ENCODE assay signal across 8 cellular contexts in the genomic region with DNA sequence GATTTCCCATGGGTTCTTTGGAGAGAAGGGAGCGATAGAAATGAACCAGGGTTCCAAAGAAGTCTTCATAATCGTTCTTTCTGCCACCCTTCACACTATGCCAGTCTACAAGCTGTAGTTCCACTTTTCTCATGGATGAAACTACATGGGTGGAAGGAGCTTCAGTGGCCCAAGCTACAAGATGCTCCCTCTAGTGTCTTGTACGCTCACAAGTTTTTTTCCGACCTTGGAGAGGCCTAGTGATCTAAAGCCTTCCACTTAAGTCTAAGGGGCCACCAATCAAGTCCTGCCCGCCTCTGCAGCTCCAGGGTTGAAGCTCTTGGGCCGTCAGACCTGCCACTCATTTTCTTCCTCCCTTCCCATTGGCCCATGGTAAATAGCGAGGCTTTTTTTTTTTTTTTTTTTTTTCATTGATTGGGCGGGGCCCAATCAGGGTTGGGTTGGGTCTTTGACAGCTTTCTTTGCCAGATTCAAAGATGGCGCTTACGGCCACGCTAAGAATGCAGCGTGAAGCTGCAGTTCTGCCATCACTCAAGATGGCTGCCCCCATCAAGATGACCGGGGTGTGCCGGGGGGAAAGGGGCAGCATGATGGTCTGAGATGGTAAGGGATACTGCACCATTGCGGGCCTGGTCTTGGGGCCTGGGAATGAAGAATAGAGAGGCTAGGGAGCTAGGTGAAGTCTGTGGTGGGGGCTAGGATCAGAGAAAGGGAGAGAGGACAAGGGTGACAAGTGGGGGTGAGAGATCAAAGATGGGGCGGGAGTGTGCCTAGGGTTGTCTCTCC. TPM values are rescaled to one million over a fixed set of nuclear protein-coding genes. Genes with fewer than 3 reads are reported as not detected.
DNase-seq lines count a peak whose midpoint lies in the region; ATAC-seq and TF ChIP-seq lines count a peak whose summit lies in the region.

A gene (plus strand): TSS at position 527 of the 786 bp plus-strand sequence. CDS start 430 bp downstream, outside the sequence.

- H3K9me3 ChIP-seq in ovary, result no peaks in the 10 kb centered on the region
- H3K9me3 ChIP-seq in tibial artery, result no peaks in the 10 kb centered on the region

- H3K27ac ChIP-seq in ovary, result peak within 1 kb of the TSS in 1 of 2 donors; percentile 49
- peak within 1 kb of the TSS; percentile 63 to 64 for H3K27ac ChIP-seq in tibial artery

- peak; percentile 96 for DNase-seq in NCI-H1105 (lab: John Stamatoyannopoulos, UW)
- peak; percentile 100 for DNase-seq in SKM-1 treated with dmso at 0.1 percent for 144 hours (lab: John Stamatoyannopoulos, UW; ENCODE audit: unreplicated experiment)
- peak; percentile 62 for DNase-seq in activated naive CD8-positive, alpha-beta T cell treated with anti-CD3 and anti-CD28 coated beads, Interleukin-2, amount 50 U/mL, for 16 hours (ENCODE audit: low read depth, low spot score)
- DNase-seq in Right ventricle myocardium inferior (ENCODE audit: missing footprints), result peak; percentile 93
- DNase-seq in ovary, result peak; percentile 80 to 93 (median 85)
- peak; percentile 93 to 95 for DNase-seq in tibial artery

- H3K36me3 ChIP-seq in ovary, result no peaks in the 10 kb centered on the region
- H3K36me3 ChIP-seq in tibial artery, result peaks cover 9 to 29% (median 22%) of the 10 kb centered on the region in 3 donors

- TF ChIP-seq CTCF in GM12872 (IDR thresholded peaks at IDR 0.05; ENCODE audit: insufficient read depth, low read depth, low read length) (peak; percentile 66), ovary (IDR thresholded peaks at IDR 0.05) (peak; percentile 34 to 68 (median 62)), tibial artery (IDR thresholded peaks at IDR 0.05) (peak; percentile 25 to 35)

- TF ChIP-seq POLR2A in ovary (IDR thresholded peaks at IDR 0.05), result peak; percentile 10

- intact Hi-C loops in Right ventricle myocardium inferior (cut with DNase I), result loop anchor here (2.0 to 5.0 kb wide), 4 partner anchors 15 to 157 kb away; a partner anchor contains a TSS
- intact Hi-C loops in ovary (cut with DNase I), result loop anchor here in 3 of 4 donors (5.0 to 10.0 kb wide), 4 partner anchors 33 to 159 kb away; a partner anchor contains a TSS
- intact Hi-C loops in tibial artery (cut with DNase I; ENCODE audit: low total_unique reads), result loop anchor here (5.0 kb wide), 2 partner anchors 82 to 157 kb away; a partner anchor contains a TSS

- TF ChIP-seq EP300 in ovary (IDR thresholded peaks at IDR 0.05), result no peak

- 5 to 7% (median 7%) methylated on average over 16 of the region's 16 CpGs for WGBS in ovary, 3 donors

- ATAC-seq in HG02642 (IDR thresholded peaks at IDR 0.05; ENCODE audit: poor library complexity, unreplicated experiment) (peak; percentile 95), Right ventricle myocardium inferior (peak; percentile 97)

- H3K4me3 ChIP-seq in ovary, result peak within 1 kb of the TSS; percentile 58
- H3K4me3 ChIP-seq in tibial artery, result peak within 1 kb of the TSS; percentile 57 to 68

- H3K27me3 ChIP-seq in ovary, result no peaks in the 10 kb centered on the region
- no peaks in the 10 kb centered on the region for H3K27me3 ChIP-seq in tibial artery

- peaks cover 5% of the 10 kb centered on the region for H3K4me1 ChIP-seq in ovary (ENCODE audit: insufficient read depth)
- H3K4me1 ChIP-seq in tibial artery, result peaks cover 0 to 22% (median 13%) of the 10 kb centered on the region in 4 donors

RNA-seq across cellular contexts. Expression of the gene that starts here (rescaled TPM):
- total RNA-seq in Right ventricle myocardium inferior (39.1 TPM), ovary (10 to 100 TPM in 1 of 7 donors, 1 to 10 TPM in 6; 2.4 to 15.2 (median 7.5) TPM)
- 10 to 100 TPM in 1 of 2 donors, 1 to 10 TPM in 1; 3.7 to 10.4 TPM for polyA plus RNA-seq in ovary
